In the genomic region with DNA sequence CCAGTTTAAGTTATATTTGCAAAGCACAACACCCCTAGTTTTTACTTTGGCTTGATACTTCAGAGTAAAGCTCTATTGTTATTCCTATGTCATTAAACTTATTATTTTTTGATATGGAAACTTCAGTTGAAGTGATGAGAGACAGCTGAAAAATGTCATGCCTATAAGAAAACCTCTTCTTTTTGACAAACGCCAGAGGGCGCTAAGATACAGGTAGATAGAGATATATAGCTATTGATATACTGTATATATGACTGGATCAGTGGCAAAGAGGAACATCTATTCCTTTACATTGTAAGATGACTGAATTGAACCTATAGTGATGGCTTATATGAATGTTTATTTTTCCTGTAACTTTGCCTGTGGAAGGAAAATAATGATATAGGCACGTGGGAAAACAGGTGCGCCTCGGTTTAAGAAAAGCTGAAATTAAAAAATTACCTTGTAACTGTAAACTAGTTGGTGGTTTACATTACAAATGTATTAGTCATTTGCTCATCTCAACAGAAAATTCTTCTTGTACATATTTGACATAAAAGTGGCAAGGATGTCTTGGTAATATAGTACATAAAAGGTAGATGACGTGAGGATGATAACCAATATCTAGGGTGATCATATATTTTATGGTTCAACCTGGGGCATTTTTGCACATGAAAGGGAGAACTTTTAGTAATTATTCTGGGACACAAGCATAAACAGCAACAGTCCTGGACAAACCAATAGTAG, we compare ENCODE assay signal across 1 cellular context.
TF ChIP-seq lines count a peak whose summit lies in the region.

No MANE protein-coding gene starts in this region.

TF ChIP-seq in HCT116, 20 proteins besides CTCF, POLR2A, EP300 and RAD21 (continued from another document):
- TF ChIP-seq YY1 (IDR thresholded peaks at IDR 0.05; ENCODE audit: extremely low read depth, insufficient replicate concordance, low read depth, low read length) = no peak
- no peak for TF ChIP-seq ELF1 (IDR thresholded peaks at IDR 0.05; ENCODE audit: borderline replicate concordance, low read depth)
- TF ChIP-seq JUND (IDR thresholded peaks at IDR 0.05) = no peak
- no peak for TF ChIP-seq ZBTB33 (IDR thresholded peaks at IDR 0.05; ENCODE audit: extremely low read depth, insufficient replicate concordance, low read length)
- TF ChIP-seq EZH2phosphoT487 (IDR thresholded peaks at IDR 0.05; ENCODE audit: borderline replicate concordance) = no peak
- no peak for TF ChIP-seq TCF7L2 (IDR thresholded peaks at IDR 0.05; ENCODE audit: borderline replicate concordance, extremely low read depth, insufficient read depth, insufficient read length)
- no peak for TF ChIP-seq ZFX (IDR thresholded peaks at IDR 0.05)
- no peak for TF ChIP-seq EZH2 (IDR thresholded peaks at IDR 0.05)
TF ChIP-seq in HCT116: peak in this region for 0.
